ENCODE assay signal across 20 cellular contexts in genomic region chr1:85448358-85448757, GRCh38. TPM values are rescaled to one million over a fixed set of nuclear protein-coding genes. Genes with fewer than 3 reads are reported as not detected.
DNase-seq lines count a peak whose midpoint lies in the region; ATAC-seq and TF ChIP-seq lines count a peak whose summit lies in the region.
"Had no signal": no experiment of that assay in that cellular context is flagged by ENCODE, and none has a peak within 500 bp of the region (broad histone marks: within the 10 kb centered on the region; RNA-seq: fewer than 3 reads in every experiment).

No MANE protein-coding gene starts in this region.

- H3K9me3 Mint-ChIP-seq in endothelial cell (ENCODE audit: unreplicated experiment) = no peaks in the 10 kb centered on the region
- H3K9me3 Mint-ChIP-seq: activated CD8-positive, alpha-beta T cell treated with anti-CD3 and anti-CD28 coated beads for 36 hours; activated T-helper 1 cell treated with anti-CD3 and anti-CD28 coated beads, Interleukin-12 subunit alpha, Interleukin-12 subunit beta, Interleukin-2, Interleukin-4 antibody, amounts not matched to agents 30 ng/mL and 10 ng/mL and 1 ng/mL, durations not matched to agents 14 hours and 24 hours and 36 hours had no signal

- H3K9me3 ChIP-seq in heart left ventricle = no peaks in the 10 kb centered on the region
- no peaks in the 10 kb centered on the region for H3K9me3 ChIP-seq in skeletal muscle satellite cell (replicated peaks; ENCODE audit: low read length)
- no peaks in the 10 kb centered on the region for H3K9me3 ChIP-seq in BE2C
- H3K9me3 ChIP-seq: uterus had no signal

- TF ChIP-seq POLR2A in heart left ventricle (IDR thresholded peaks at IDR 0.05) = no peak

- H3K36me3 ChIP-seq in heart left ventricle (no peaks in the 10 kb centered on the region), skeletal muscle satellite cell (ENCODE audit: insufficient read depth, low read length) (peaks cover 25% of the 10 kb centered on the region), BE2C (no peaks in the 10 kb centered on the region)
- H3K36me3 ChIP-seq: uterus had no signal

- no peaks in the 10 kb centered on the region for H3K4me1 Mint-ChIP-seq in endothelial cell (ENCODE audit: unreplicated experiment)

- 32 to 45% (median 42%) methylated on average over 2 of the region's 2 CpGs for WGBS in heart left ventricle, 4 donors

- no peak overlapping the region for H3K4me3 ChIP-seq in heart left ventricle
- no peak overlapping the region for H3K4me3 ChIP-seq in skeletal muscle satellite cell (ENCODE audit: low read length)
- H3K4me3 ChIP-seq in BE2C (ENCODE audit: low read depth, low read length) = no peak overlapping the region
- H3K4me3 ChIP-seq: GM12878, uterus had no signal

- H3K27ac Mint-ChIP-seq in endothelial cell (ENCODE audit: unreplicated experiment) = no peak overlapping the region
- H3K27ac Mint-ChIP-seq: activated CD8-positive, alpha-beta T cell treated with anti-CD3 and anti-CD28 coated beads for 36 hours; activated T-helper 1 cell treated with anti-CD3 and anti-CD28 coated beads, Interleukin-12 subunit alpha, Interleukin-12 subunit beta, Interleukin-2, Interleukin-4 antibody, amounts not matched to agents 30 ng/mL and 10 ng/mL and 1 ng/mL, durations not matched to agents 14 hours and 24 hours and 36 hours; dendritic cell treated with granulocyte-macrophage colony-stimulating factor and Interleukin-4, amounts not matched to agents 40 ng/mL and 50 ng/mL, for 4 days had no signal

- peaks cover 6% of the 10 kb centered on the region for H3K36me3 Mint-ChIP-seq in endothelial cell (ENCODE audit: low read depth, unreplicated experiment)

- no peaks in the 10 kb centered on the region for H3K27me3 ChIP-seq in heart left ventricle
- no peaks in the 10 kb centered on the region for H3K27me3 ChIP-seq in skeletal muscle satellite cell (ENCODE audit: control insufficient read depth, insufficient read depth, low read length)
- H3K27me3 ChIP-seq in BE2C = no peaks in the 10 kb centered on the region
- H3K27me3 ChIP-seq: foreskin keratinocyte, uterus had no signal

- ATAC-seq in heart left ventricle = peak; percentile 21 to 93 (median 78)
- ATAC-seq: activated CD8-positive, alpha-beta T cell treated with anti-CD3 and anti-CD28 coated beads for 36 hours; foreskin keratinocyte; GM12878; HCT116; stimulated activated naive CD8-positive, alpha-beta T cell treated with anti-CD3 and anti-CD28 coated beads, Interleukin-15, Interleukin-2, amounts not matched to agents 100 U/mL and 50 U/mL, for 24 hours had no signal

- H3K4me1 ChIP-seq in heart left ventricle (peaks cover 0 to 31% (median 21%) of the 10 kb centered on the region in 12 donors), skeletal muscle satellite cell (ENCODE audit: control insufficient read depth, insufficient read depth, low read length) (peaks cover 54% of the 10 kb centered on the region), BE2C (no peaks in the 10 kb centered on the region)
- H3K4me1 ChIP-seq: uterus had no signal

- no peaks in the 10 kb centered on the region for H3K27me3 Mint-ChIP-seq in endothelial cell (ENCODE audit: unreplicated experiment)

- H3K4me3 Mint-ChIP-seq in endothelial cell (ENCODE audit: unreplicated experiment) = no peak overlapping the region
- H3K4me3 Mint-ChIP-seq: activated CD8-positive, alpha-beta T cell treated with anti-CD3 and anti-CD28 coated beads for 36 hours; activated T-helper 1 cell treated with anti-CD3 and anti-CD28 coated beads, Interleukin-12 subunit alpha, Interleukin-12 subunit beta, Interleukin-2, Interleukin-4 antibody, amounts not matched to agents 30 ng/mL and 10 ng/mL and 1 ng/mL, durations not matched to agents 14 hours and 24 hours and 36 hours; dendritic cell treated with granulocyte-macrophage colony-stimulating factor and Interleukin-4, amounts not matched to agents 40 ng/mL and 50 ng/mL, for 4 days had no signal

- peak overlapping the region; percentile 28 for H3K9ac ChIP-seq in skeletal muscle satellite cell (ENCODE audit: low read depth, low read length)

- intact Hi-C loops in heart left ventricle (cut with DNase I) = no loop called here

- peak; percentile 50 for DNase-seq in GM04503 (ENCODE audit: low read depth)
- DNase-seq in amniotic epithelial cell (ENCODE audit: low read depth) = peak; percentile 79
- DNase-seq in heart left ventricle = no peak
- DNase-seq in BE2C = no peak
- DNase-seq in activated CD8-positive, alpha-beta memory T cell treated with anti-CD3 and anti-CD28 coated beads, Interleukin-2, amount 50 U/mL, for 48 hours = no peak
- no peak for DNase-seq in endothelial cell (ENCODE audit: low spot score)
- no peak for DNase-seq in DMS114 treated with DMSO at 0.1 percent for 48 hours (lab: John Stamatoyannopoulos, UW; ENCODE audit: unreplicated experiment)
- DNase-seq: activated CD8-positive, alpha-beta T cell treated with anti-CD3 and anti-CD28 coated beads for 36 hours; amniotic stem cell; foreskin keratinocyte; NCI-H510A treated with DMSO at 0.1 percent for 48 hours; small intestine; stimulated activated naive CD8-positive, alpha-beta T cell treated with anti-CD3 and anti-CD28 coated beads, Interleukin-15, Interleukin-2, amounts not matched to agents 100 U/mL and 50 U/mL, for 24 hours; uterus had no signal

- TF ChIP-seq CTCF in heart left ventricle (IDR thresholded peaks at IDR 0.05) = no peak
- no peak for TF ChIP-seq CTCF in BE2C (IDR thresholded peaks at IDR 0.05; ENCODE audit: low read depth, low read length)
- TF ChIP-seq CTCF in endothelial cell (IDR thresholded peaks at IDR 0.05; ENCODE audit: unreplicated experiment) = no peak

- peak overlapping the region; percentile 3 for H3K4me2 ChIP-seq in skeletal muscle satellite cell (ENCODE audit: low read length)

- H3K27ac ChIP-seq in heart left ventricle = peak overlapping the region; percentile 3 to 78 (median 60)
- H3K27ac ChIP-seq: C4-2B, foreskin keratinocyte, uterus had no signal

RNA-seq across cellular contexts. Expression of gene DDAH1, which starts 16.6 kb away (rescaled TPM):
- total RNA-seq in heart left ventricle (10 to 100 TPM in 8 of 9 donors, 1 to 10 TPM in 1; 9.8 to 33.9 (median 18.0) TPM), endothelial cell (ENCODE audit: unreplicated experiment) (10.8 TPM)
- 10 to 100 TPM in 1 of 2 donors, 1 to 10 TPM in 1; 5.7 to 14.7 TPM for polyA plus RNA-seq in heart left ventricle
- total RNA-seq in skeletal muscle satellite cell (2012; rRNA removed) = 34.2 and 50.9 TPM in 2 replicates
- polyA plus RNA-seq in BE2C (2012; ENCODE audit: insufficient read depth, insufficient read length, low read depth) = 14.5 TPM
- total RNA-seq: activated T-helper 1 cell treated with anti-CD3 and anti-CD28 coated beads, Interleukin-12 subunit alpha, Interleukin-12 subunit beta, Interleukin-2, Interleukin-4 antibody, amounts not matched to agents 30 ng/mL and 10 ng/mL and 1 ng/mL, durations not matched to agents 14 hours and 24 hours and 36 hours had no signal

Comparison
In these comparisons a context has a peak if more than half of its experiments do, and no peak if none do; other contexts are left out.
1. DNase-seq: peak in GM04503 (single experiment) and amniotic epithelial cell (single experiment); none in heart left ventricle (0 of 5), BE2C (single experiment), activated CD8-positive, alpha-beta memory T cell treated with anti-CD3 and anti-CD28 coated beads, Interleukin-2, amount 50 U/mL, for 48 hours (single experiment), endothelial cell (single experiment) and DMS114 treated with DMSO at 0.1 percent for 48 hours (single experiment).